9 cellular contexts compared by ENCODE assay signal in genomic region chr11:62402226-62402625, GRCh38. TPM values are rescaled to one million over a fixed set of nuclear protein-coding genes. Genes with fewer than 3 reads are reported as not detected.
DNase-seq lines count a peak whose midpoint lies in the region; ATAC-seq and TF ChIP-seq lines count a peak whose summit lies in the region.
"Had no signal": no experiment of that assay in that cellular context is flagged by ENCODE, and none has a peak within 500 bp of the region (broad histone marks: within the 10 kb centered on the region; RNA-seq: fewer than 3 reads in every experiment).

No MANE protein-coding gene starts in this region.

- H3K4me1 ChIP-seq in mammary epithelial cell (ENCODE audit: insufficient read depth, low read length) (peaks cover 5% of the 10 kb centered on the region), tibial artery (peaks cover 8 to 64% (median 57%) of the 10 kb centered on the region in 4 donors), OCI-LY7 (ENCODE audit: insufficient read depth, low read length, poor library complexity, severe bottlenecking) (no peaks in the 10 kb centered on the region)

- no peaks in the 10 kb centered on the region for H3K27me3 Mint-ChIP-seq in osteocyte (ENCODE audit: unreplicated experiment)

- WGBS in mammary epithelial cell (ENCODE audit: low coverage, missing lambda C conversion rate) = 51% methylated on average over 10 of the region's 14 CpGs

- H2AFZ ChIP-seq in mammary epithelial cell (ENCODE audit: low read depth, low read length) (peak overlapping the region; percentile 54), OCI-LY7 (ENCODE audit: low read length) (no peak overlapping the region)

- H3K9ac ChIP-seq in mammary epithelial cell (ENCODE audit: insufficient read depth, low read length) = no peak overlapping the region

- in situ Hi-C loops in mammary epithelial cell (cut with MboI; ENCODE audit: low sequenced_read_pairs in 2 of 2) = loop anchor here in 1 of 2 donors (10.0 kb wide), 1 partner anchor 293 kb away; no protein-coding TSS in a partner anchor

- POLR2A ChIA-PET in OCI-LY7 (lab: Charles Lee) = no interaction called here

- H3K9me2 ChIP-seq in OCI-LY7 (ENCODE audit: insufficient read depth, low read length) = no peaks in the 10 kb centered on the region

- H3K9me3 ChIP-seq in mammary epithelial cell (replicated peaks; ENCODE audit: insufficient read depth, low read length) (no peaks in the 10 kb centered on the region), tibial artery (no peaks in the 10 kb centered on the region), OCI-LY7 (ENCODE audit: low read length) (no peaks in the 10 kb centered on the region)

- H3K4me3 ChIP-seq in mammary epithelial cell (replicated peaks in 1 of 3; ENCODE audit: insufficient read depth in 1 of 3, low read depth in 2 of 3, low read length in 3 of 3) (no peak overlapping the region), tibial artery (peak overlapping the region; percentile 17 to 36), OCI-LY7 (ENCODE audit: low read depth, low read length, poor library complexity, severe bottlenecking) (no peak overlapping the region)

- H3K27ac Mint-ChIP-seq in osteocyte (ENCODE audit: unreplicated experiment) = peak overlapping the region; percentile 14
- H3K27ac Mint-ChIP-seq: memory B cell had no signal

- no peaks in the 10 kb centered on the region for H3K36me3 Mint-ChIP-seq in osteocyte (ENCODE audit: unreplicated experiment)
- H3K36me3 Mint-ChIP-seq: memory B cell had no signal

- no peak overlapping the region for H3K27ac ChIP-seq in mammary epithelial cell (ENCODE audit: insufficient read depth, low read depth, low read length)
- H3K27ac ChIP-seq in tibial artery = peak overlapping the region; percentile 79 to 82
- H3K27ac ChIP-seq in OCI-LY7 (ENCODE audit: low read depth, low read length, poor library complexity, severe bottlenecking) = no peak overlapping the region

- H3K4me1 Mint-ChIP-seq in osteocyte (ENCODE audit: unreplicated experiment) = peaks cover 49% of the 10 kb centered on the region

- ATAC-seq in GM21529 (IDR thresholded peaks at IDR 0.05; ENCODE audit: unreplicated experiment) (no peak), HG02759 (IDR thresholded peaks at IDR 0.05; ENCODE audit: unreplicated experiment) (no peak), GM18520 (IDR thresholded peaks at IDR 0.05; ENCODE audit: unreplicated experiment) (no peak)

- no peaks in the 10 kb centered on the region for H3K27me3 ChIP-seq in mammary epithelial cell (ENCODE audit: insufficient read depth, low read length)
- no peaks in the 10 kb centered on the region for H3K27me3 ChIP-seq in tibial artery

- no peaks in the 10 kb centered on the region for H4K20me1 ChIP-seq in mammary epithelial cell (ENCODE audit: insufficient read depth, low read length)
- no peaks in the 10 kb centered on the region for H4K20me1 ChIP-seq in OCI-LY7 (ENCODE audit: insufficient read depth, low read length)

- H3K9me3 Mint-ChIP-seq in osteocyte (ENCODE audit: unreplicated experiment) = no peaks in the 10 kb centered on the region
- H3K9me3 Mint-ChIP-seq: memory B cell had no signal

- H3K36me3 ChIP-seq in mammary epithelial cell (ENCODE audit: insufficient read depth, low read length) (no peaks in the 10 kb centered on the region), tibial artery (no peaks in the 10 kb centered on the region), OCI-LY7 (ENCODE audit: insufficient read depth, low read length) (no peaks in the 10 kb centered on the region)

- no peak overlapping the region for H3K4me3 Mint-ChIP-seq in osteocyte (ENCODE audit: unreplicated experiment)
- H3K4me3 Mint-ChIP-seq: memory B cell had no signal

- H3K4me2 ChIP-seq in mammary epithelial cell (ENCODE audit: insufficient read depth, low read depth, low read length) (no peak overlapping the region), OCI-LY7 (ENCODE audit: low read length) (no peak overlapping the region)

- TF ChIP-seq CTCF in mammary epithelial cell (conservative IDR thresholded peaks at IDR 0.05 in 1 of 2, IDR thresholded peaks at IDR 0.05 in 1 of 2; ENCODE audit: extremely low read depth in 1 of 2, insufficient read depth in 1 of 2, low read depth in 1 of 2, low read length in 2 of 2) = no peak
- TF ChIP-seq CTCF in osteocyte (IDR thresholded peaks at IDR 0.05) = no peak
- TF ChIP-seq CTCF in tibial artery (IDR thresholded peaks at IDR 0.05) = no peak
- no peak for TF ChIP-seq CTCF in OCI-LY7 (conservative IDR thresholded peaks at IDR 0.05; ENCODE audit: low read length)

- CTCF ChIA-PET in mammary epithelial cell (lab: Charles Lee; ENCODE audit: low non-redundant PET) = no interaction called here
- CTCF ChIA-PET in OCI-LY7 (lab: Charles Lee; ENCODE audit: unreplicated experiment) = no interaction called here

- dilution Hi-C loops in mammary epithelial cell (cut with HindIII; ENCODE audit: low sequenced_read_pairs) = no loop called here

- peak; percentile 63 for DNase-seq in UCSD-AML1 (lab: John Stamatoyannopoulos, UW; ENCODE audit: unreplicated experiment)
- DNase-seq in mammary epithelial cell = no peak
- DNase-seq in osteocyte (ENCODE audit: extremely low spot score, unreplicated experiment) = no peak
- peak; percentile 78 to 93 for DNase-seq in tibial artery
- DNase-seq in OCI-LY7 (ENCODE audit: low spot score) = no peak

- intact Hi-C loops in mammary epithelial cell (cut with micrococcal nuclease) = no loop called here
- intact Hi-C loops in tibial artery (cut with DNase I; ENCODE audit: low total_unique reads) = no loop called here
- intact Hi-C loops in OCI-LY7 (cut with micrococcal nuclease; ENCODE audit: unreplicated experiment) = no loop called here

- H3K79me2 ChIP-seq in mammary epithelial cell (ENCODE audit: insufficient read depth, low read length) (no peaks in the 10 kb centered on the region), OCI-LY7 (ENCODE audit: insufficient read depth, low read depth, low read length) (no peaks in the 10 kb centered on the region)

- no TSS peak for BruUV-seq in mammary epithelial cell (replicated peaks; lab: Mats Ljungman, UMichigan)
- no TSS peak for BruUV-seq in OCI-LY7 (replicated peaks; lab: Mats Ljungman, UMichigan)

RNA-seq across cellular contexts. Expression of gene SCGB1A1, which starts 16.6 kb away (rescaled TPM):
- total RNA-seq in mammary epithelial cell = not detected
- polyA plus RNA-seq in mammary epithelial cell = not detected
- polyA minus RNA-seq in mammary epithelial cell = not detected
- total RNA-seq in osteocyte = not detected in 2 replicates
- not detected in 2 replicates for total RNA-seq in OCI-LY7 (2014; rRNA removed; shearing (Covaris generic))
- total RNA-seq in OCI-LY7 (2022) = not detected in 2 replicates

Comparison
In these comparisons a context has a peak if more than half of its experiments do, and no peak if none do; other contexts are left out.
1. DNase-seq: peak in UCSD-AML1 (single experiment) and tibial artery (2 of 2); none in mammary epithelial cell (single experiment), osteocyte (single experiment) and OCI-LY7 (single experiment).
2. H3K27ac ChIP-seq: peak in tibial artery (2 of 2); none in mammary epithelial cell (single experiment) and OCI-LY7 (single experiment).
3. H3K4me3 ChIP-seq: peak in tibial artery (2 of 2); none in mammary epithelial cell (0 of 3) and OCI-LY7 (single experiment).